In genomic region chr5:57841671-57842375, GRCh38 we compare ENCODE assay signal across 10 cellular contexts.
DNase-seq lines count a peak whose midpoint lies in the region; ATAC-seq and TF ChIP-seq lines count a peak whose summit lies in the region.
"Had no signal": no experiment of that assay in that cellular context is flagged by ENCODE, and none has a peak within 500 bp of the region (broad histone marks: within the 10 kb centered on the region; RNA-seq: fewer than 3 reads in every experiment).

No MANE protein-coding gene starts in this region.

- H3K9me3 ChIP-seq in hepatocyte (ENCODE audit: low read depth): no peaks in the 10 kb centered on the region
- H3K9me3 ChIP-seq in prostate gland: no peaks in the 10 kb centered on the region
- H3K9me3 ChIP-seq: body of pancreas had no signal

- no peak overlapping the region for H2AFZ ChIP-seq in hepatocyte

- peak overlapping the region; percentile 4 for H3K4me2 ChIP-seq in hepatocyte

- no peak for TF ChIP-seq POLR2A in prostate gland (IDR thresholded peaks at IDR 0.05)

- H3K36me3 ChIP-seq in hepatocyte (replicated peaks; ENCODE audit: insufficient read depth, low read depth) (no peaks in the 10 kb centered on the region), prostate gland (no peaks in the 10 kb centered on the region)

- ATAC-seq in GM18511 (IDR thresholded peaks at IDR 0.05; ENCODE audit: unreplicated experiment): no peak
- no peak for ATAC-seq in HG02588 (IDR thresholded peaks at IDR 0.05; ENCODE audit: unreplicated experiment)
- ATAC-seq: body of pancreas had no signal

- H3K4me1 ChIP-seq in hepatocyte (ENCODE audit: insufficient read depth): no peaks in the 10 kb centered on the region
- no peaks in the 10 kb centered on the region for H3K4me1 ChIP-seq in prostate gland (replicated peaks)
- H3K4me1 ChIP-seq: body of pancreas had no signal

- peak overlapping the region; percentile 49 for H3K27ac ChIP-seq in hepatocyte
- no peak overlapping the region for H3K27ac ChIP-seq in prostate gland
- H3K27ac ChIP-seq: body of pancreas had no signal

- no peaks in the 10 kb centered on the region for H3K9me2 ChIP-seq in hepatocyte (replicated peaks; ENCODE audit: insufficient read depth)

- no peaks in the 10 kb centered on the region for H3K27me3 ChIP-seq in hepatocyte
- no peaks in the 10 kb centered on the region for H3K27me3 ChIP-seq in prostate gland (replicated peaks; ENCODE audit: insufficient read depth)
- H3K27me3 ChIP-seq: body of pancreas had no signal

- H3K4me3 ChIP-seq in astrocyte of the cerebellum (ENCODE audit: low read depth, low read length) (no peak overlapping the region), hepatocyte (no peak overlapping the region), prostate gland (no peak overlapping the region)
- H3K4me3 ChIP-seq: body of pancreas had no signal

- H3K79me2 ChIP-seq in hepatocyte: no peaks in the 10 kb centered on the region

- H4K20me1 ChIP-seq in hepatocyte (ENCODE audit: insufficient read depth, poor library complexity, severe bottlenecking): no peaks in the 10 kb centered on the region

- DNase-seq in HS-27A (ENCODE audit: low read depth): peak; percentile 93
- peak; percentile 87 for DNase-seq in astrocyte of the cerebellum (ENCODE audit: low read depth)
- DNase-seq in hepatocyte (ENCODE audit: low spot score): peak; percentile 66
- DNase-seq in superior temporal gyrus (ENCODE audit: extremely low spot score): peak; percentile 29
- DNase-seq in prostate gland (ENCODE audit: low spot score): no peak
- DNase-seq: activated CD4-positive, alpha-beta T cell treated with anti-CD3 and anti-CD28 coated beads, Interleukin-2, amount 10 ng/mL, durations not matched to agents 24 days and 14 days; body of pancreas; NCI-H510A had no signal

- TF ChIP-seq CTCF in astrocyte of the cerebellum (IDR thresholded peaks at IDR 0.05; ENCODE audit: low read depth, low read length, missing control alignments) (no peak), hepatocyte (IDR thresholded peaks at IDR 0.05; ENCODE audit: poor library complexity) (no peak), prostate gland (IDR thresholded peaks at IDR 0.05) (no peak)

- in situ Hi-C loops in astrocyte of the cerebellum (cut with HindIII; ENCODE audit: low sequenced_read_pairs): no loop called here

- intact Hi-C loops in prostate gland (cut with DNase I): no loop called here

- WGBS in hepatocyte (ENCODE audit: low lambda C conversion rate, missing lambda C conversion rate): 46% methylated on average over 5 of the region's 5 CpGs
- WGBS in prostate gland: 38% methylated on average over 5 of the region's 5 CpGs
